ENCODE assay signal across 15 cellular contexts in the genomic region with DNA sequence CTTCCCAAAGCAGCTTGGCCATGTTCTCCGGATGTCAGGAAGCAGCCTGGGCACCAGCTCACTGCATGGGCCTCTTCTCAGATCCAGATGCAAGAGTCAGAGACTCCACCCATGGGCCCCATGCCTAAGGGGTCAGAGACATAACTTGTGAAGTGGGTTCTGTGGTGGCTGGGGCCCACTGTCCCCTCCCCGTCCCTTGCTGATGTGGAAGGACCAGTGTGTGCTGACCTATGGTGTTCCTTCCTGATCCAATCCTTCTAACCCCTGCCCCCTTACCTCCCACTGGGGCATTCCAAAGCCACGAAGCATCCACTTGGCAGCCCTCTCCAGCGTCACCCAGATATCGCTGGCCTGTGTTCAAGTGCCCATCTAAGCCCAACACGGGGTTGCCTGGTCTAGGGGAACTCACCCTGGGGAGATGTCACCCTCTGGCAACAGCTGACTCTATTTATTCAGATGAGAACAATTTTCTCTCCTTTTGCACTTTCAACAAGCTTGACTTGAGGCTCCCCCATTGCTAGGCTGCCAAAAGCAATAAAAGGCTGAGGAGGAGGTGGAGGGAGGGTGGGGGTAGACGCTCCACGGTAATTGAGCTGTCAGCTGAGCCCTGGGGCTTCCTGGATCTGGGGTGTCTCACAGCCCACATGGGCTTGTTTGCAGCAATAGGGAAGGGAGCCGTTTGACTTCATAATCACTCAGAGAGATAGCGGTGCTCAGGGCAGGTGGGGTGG.
DNase-seq lines count a peak whose midpoint lies in the region; ATAC-seq and TF ChIP-seq lines count a peak whose summit lies in the region.
"Had no signal": no experiment of that assay in that cellular context is flagged by ENCODE, and none has a peak within 500 bp of the region (broad histone marks: within the 10 kb centered on the region; RNA-seq: fewer than 3 reads in every experiment).

No MANE protein-coding gene starts in this region.

- 54% methylated on average over 10 of the region's 10 CpGs for WGBS in smooth muscle cell (ENCODE audit: low lambda C conversion rate)

- H2AFZ ChIP-seq in smooth muscle cell (ENCODE audit: low read depth): no peak overlapping the region

- H3K27me3 ChIP-seq in ascending aorta (no peaks in the 10 kb centered on the region), left ventricle myocardium inferior (ENCODE audit: low read depth) (no peaks in the 10 kb centered on the region), skeletal muscle tissue (ENCODE audit: control insufficient read depth in 3 of 3, insufficient read depth in 3 of 3, low read length in 3 of 3) (no peaks in the 10 kb centered on the region), smooth muscle cell (ENCODE audit: low read depth) (no peaks in the 10 kb centered on the region)
- H3K27me3 ChIP-seq: BLaER1 treated with 17β-estradiol and CSF1 and Interleukin-3, amounts not matched to agents 10 nM and 100 nM had no signal

- TF ChIP-seq CTCF in ascending aorta (IDR thresholded peaks at IDR 0.05): no peak
- no peak for TF ChIP-seq CTCF in left ventricle myocardium inferior (IDR thresholded peaks at IDR 0.05; ENCODE audit: borderline replicate concordance)
- TF ChIP-seq CTCF in smooth muscle cell (IDR thresholded peaks at IDR 0.05; ENCODE audit: borderline replicate concordance, insufficient read depth, poor library complexity, severe bottlenecking): no peak

- H3K4me3 ChIP-seq in ascending aorta: no peak overlapping the region
- H3K4me3 ChIP-seq in left ventricle myocardium inferior: no peak overlapping the region
- H3K4me3 ChIP-seq in skeletal muscle tissue (ENCODE audit: low read length in 3 of 3): no peak overlapping the region
- no peak overlapping the region for H3K4me3 ChIP-seq in smooth muscle cell
- H3K4me3 ChIP-seq: BLaER1 treated with 17β-estradiol and CSF1 and Interleukin-3, amounts not matched to agents 10 nM and 100 nM; lung had no signal

- H3K4me1 ChIP-seq in ascending aorta: peaks cover 8 to 37% of the 10 kb centered on the region in 2 donors
- peaks cover 57% of the 10 kb centered on the region for H3K4me1 ChIP-seq in left ventricle myocardium inferior
- peaks cover 19 to 26% (median 21%) of the 10 kb centered on the region in 3 donors for H3K4me1 ChIP-seq in skeletal muscle tissue (ENCODE audit: control insufficient read depth in 3 of 3, insufficient read depth in 3 of 3, low read length in 3 of 3)
- H3K4me1 ChIP-seq in smooth muscle cell (ENCODE audit: low read depth): no peaks in the 10 kb centered on the region

- no peaks in the 10 kb centered on the region for H4K20me1 ChIP-seq in smooth muscle cell (ENCODE audit: low read depth)
- H4K20me1 ChIP-seq: BLaER1 treated with 17β-estradiol and CSF1 and Interleukin-3, amounts not matched to agents 10 nM and 100 nM had no signal

- H3K36me3 ChIP-seq in ascending aorta (no peaks in the 10 kb centered on the region), left ventricle myocardium inferior (no peaks in the 10 kb centered on the region), skeletal muscle tissue (ENCODE audit: control insufficient read depth in 3 of 3, insufficient read depth in 3 of 3, low read length in 3 of 3) (no peaks in the 10 kb centered on the region), smooth muscle cell (ENCODE audit: low read depth) (no peaks in the 10 kb centered on the region)
- H3K36me3 ChIP-seq: BLaER1 treated with 17β-estradiol and CSF1 and Interleukin-3, amounts not matched to agents 10 nM and 100 nM had no signal

- no peaks in the 10 kb centered on the region for H3K79me2 ChIP-seq in smooth muscle cell (ENCODE audit: low read depth)

- H3K9ac ChIP-seq in skeletal muscle tissue (ENCODE audit: low read depth in 1 of 3, low read length in 3 of 3) (no peak overlapping the region), smooth muscle cell (ENCODE audit: low read depth) (no peak overlapping the region)
- H3K9ac ChIP-seq: BLaER1 treated with 17β-estradiol and CSF1 and Interleukin-3, amounts not matched to agents 10 nM and 100 nM had no signal

- no peaks in the 10 kb centered on the region for H3K9me3 ChIP-seq in ascending aorta
- H3K9me3 ChIP-seq in left ventricle myocardium inferior (replicated peaks): no peaks in the 10 kb centered on the region
- H3K9me3 ChIP-seq in skeletal muscle tissue (ENCODE audit: control insufficient read depth in 3 of 3, low read length in 3 of 3): peaks cover 0 to under 1% (median 0%) of the 10 kb centered on the region in 3 donors
- no peaks in the 10 kb centered on the region for H3K9me3 ChIP-seq in smooth muscle cell (replicated peaks; ENCODE audit: low read depth)

- peak; percentile 19 for DNase-seq in ELF-1 (ENCODE audit: low read depth, low spot score)
- DNase-seq in ascending aorta (ENCODE audit: low spot score in 2 of 2): peak in 1 of 2 donors; percentile 75
- DNase-seq in left ventricle myocardium inferior: peak; percentile 52
- no peak for DNase-seq in MV-4-11 (lab: John Stamatoyannopoulos, UW)
- DNase-seq in smooth muscle cell (lab: John Stamatoyannopoulos, UW; ENCODE audit: unreplicated experiment): no peak
- no peak for DNase-seq in midbrain (lab: John Stamatoyannopoulos, UW)
- DNase-seq: activated CD4-positive, alpha-beta T cell treated with anti-CD3 and anti-CD28 coated beads for 4 hours; GDM1; glutamatergic neuron; NCI-H1417 treated with DMSO at 0.1 percent for 48 hours; NCI-H748 treated with DMSO at 0.1 percent for 48 hours had no signal

- no peak for ATAC-seq in HG02870 (IDR thresholded peaks at IDR 0.05; ENCODE audit: unreplicated experiment)

- H3K27ac ChIP-seq in ascending aorta (peak overlapping the region; percentile 88 to 91), left ventricle myocardium inferior (replicated peaks) (peak overlapping the region; percentile 83), skeletal muscle tissue (ENCODE audit: low read depth, low read length) (peak overlapping the region; percentile 47), smooth muscle cell (ENCODE audit: low read depth) (no peak overlapping the region)
- H3K27ac ChIP-seq: BLaER1 treated with 17β-estradiol and CSF1 and Interleukin-3, amounts not matched to agents 10 nM and 100 nM had no signal

- H3F3A ChIP-seq in smooth muscle cell (ENCODE audit: low read depth): no peaks in the 10 kb centered on the region

- H3K4me2 ChIP-seq in smooth muscle cell: no peak overlapping the region

- intact Hi-C loops in ascending aorta (cut with DNase I): loop anchor here (5.0 kb wide), 2 partner anchors 85 to 285 kb away; no protein-coding TSS in a partner anchor
- intact Hi-C loops in left ventricle myocardium inferior (cut with micrococcal nuclease): loop anchor here (10.0 kb wide), 1 partner anchor 162 kb away; a partner anchor contains a TSS

Comparison
In these comparisons a context has a peak if more than half of its experiments do, and no peak if none do; other contexts are left out.
1. DNase-seq: peak in ELF-1 (single experiment) and left ventricle myocardium inferior (single experiment); none in MV-4-11 (single experiment), smooth muscle cell (single experiment) and midbrain (single experiment).